In the genomic region with DNA sequence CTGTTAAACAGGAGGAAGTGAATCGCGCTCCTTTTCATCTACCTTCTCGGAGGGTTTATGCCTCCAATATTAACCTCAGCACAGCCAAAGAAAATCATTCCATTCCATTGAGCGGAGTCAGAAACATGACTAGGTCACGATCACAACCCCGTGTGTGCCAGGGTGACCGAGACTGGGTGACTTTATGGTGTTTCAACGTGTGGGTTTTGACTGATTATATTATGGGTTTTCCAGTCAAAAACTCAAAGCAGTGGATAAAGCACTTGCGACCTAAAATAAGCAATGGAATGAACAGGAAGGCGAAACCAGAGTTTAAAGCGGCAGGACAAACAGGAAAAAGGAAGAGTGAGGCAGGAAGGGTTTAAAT, we compare ENCODE assay signal across 7 cellular contexts. TPM values are rescaled to one million over a fixed set of nuclear protein-coding genes. Genes with fewer than 3 reads are reported as not detected.
DNase-seq lines count a peak whose midpoint lies in the region; ATAC-seq and TF ChIP-seq lines count a peak whose summit lies in the region.
"Had no signal": no experiment of that assay in that cellular context is flagged by ENCODE, and none has a peak within 500 bp of the region (broad histone marks: within the 10 kb centered on the region; RNA-seq: fewer than 3 reads in every experiment).

No MANE protein-coding gene starts in this region.

- CTCF ChIA-PET in RWPE1 (lab: Yijun Ruan, JAX): interaction anchor here (0.6 to 1.9 kb wide), 2 partner anchors 97 to 285 kb away, joined by 4 to 9 read pairs; no protein-coding TSS in a partner anchor

- peaks cover 19% of the 10 kb centered on the region for H3K27me3 ChIP-seq in kidney epithelial cell (ENCODE audit: control insufficient read depth, insufficient read depth, low read length)

- H3K36me3 ChIP-seq in kidney epithelial cell (ENCODE audit: control insufficient read depth, insufficient read depth, low read length): no peaks in the 10 kb centered on the region

- DNase-seq in AG10803 (ENCODE audit: low read depth) (peak; percentile 28), RWPE1 (ENCODE audit: low spot score) (no peak), kidney epithelial cell (ENCODE audit: low read depth) (no peak), globus pallidus (ENCODE audit: low spot score) (no peak), ureter (ENCODE audit: low spot score) (no peak)
- DNase-seq: activated effector memory CD4-positive, alpha-beta T cell treated with Interleukin-2 at 50 U/mL for 16 hours had no signal

- POLR2A ChIA-PET in RWPE1 (lab: Yijun Ruan, JAX; ENCODE audit: low non-redundant PET): no interaction called here

- TF ChIP-seq CTCF in AG10803 (conservative IDR thresholded peaks at IDR 0.05; ENCODE audit: low read length) (no peak), RWPE1 (conservative IDR thresholded peaks at IDR 0.05; ENCODE audit: low read depth) (no peak), kidney epithelial cell (IDR thresholded peaks at IDR 0.05; ENCODE audit: insufficient read depth, low read length, poor library complexity, severe bottlenecking) (no peak)

- ATAC-seq in GM18870 (IDR thresholded peaks at IDR 0.05; ENCODE audit: unreplicated experiment): no peak

- H3K4me3 ChIP-seq in AG10803 (ENCODE audit: low read length) (peak overlapping the region; percentile 66), kidney epithelial cell (ENCODE audit: low read depth, low read length) (peak overlapping the region; percentile 53)

- peak overlapping the region; percentile 98 for H3K27ac ChIP-seq in RWPE1

RNA-seq across cellular contexts. Expression of a gene that starts 1.4 kb away (rescaled TPM):
- total RNA-seq in kidney epithelial cell (12.0 and 14.2 TPM in 2 replicates), ureter (36.7 TPM)

RNA-seq across cellular contexts. Expression of a gene that starts 10.6 kb away (rescaled TPM):
- total RNA-seq in kidney epithelial cell: 0.75 and 1.2 TPM in 2 replicates
- total RNA-seq in ureter: 4.6 TPM

RNA-seq across cellular contexts. Expression of a gene that starts 34.6 kb away (rescaled TPM):
- 44.1 and 46.3 TPM in 2 replicates for total RNA-seq in kidney epithelial cell
- total RNA-seq in ureter: 51.1 TPM

RNA-seq across cellular contexts. Expression of a gene that starts 35.5 kb away (rescaled TPM):
- total RNA-seq in kidney epithelial cell (7.4 and 10.1 TPM in 2 replicates), ureter (23.8 TPM)
